10 cellular contexts compared by ENCODE assay signal in the genomic region with DNA sequence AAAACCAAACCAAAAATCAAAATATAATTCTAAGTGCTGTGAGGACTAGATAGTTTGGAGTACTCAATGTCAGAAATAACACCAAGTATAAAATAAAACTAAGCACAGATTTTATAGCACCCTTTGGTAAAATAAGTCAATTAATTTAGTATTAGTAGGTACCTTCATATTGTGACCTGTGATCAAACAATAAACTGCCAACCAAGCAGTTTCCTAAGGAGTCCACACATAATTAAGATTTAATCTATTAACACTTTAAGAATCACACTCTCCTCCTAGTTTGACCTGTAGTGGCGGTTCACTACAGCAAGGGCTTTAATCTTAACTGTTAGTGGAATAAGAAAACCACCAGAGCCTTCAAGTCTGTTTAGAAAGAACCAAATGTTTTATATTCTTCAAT. TPM values are rescaled to one million over a fixed set of nuclear protein-coding genes. Genes with fewer than 3 reads are reported as not detected.
DNase-seq lines count a peak whose midpoint lies in the region; ATAC-seq and TF ChIP-seq lines count a peak whose summit lies in the region.
"Had no signal": no experiment of that assay in that cellular context is flagged by ENCODE, and none has a peak within 500 bp of the region (broad histone marks: within the 10 kb centered on the region; RNA-seq: fewer than 3 reads in every experiment).

No MANE protein-coding gene starts in this region.

- H3K27ac Mint-ChIP-seq in CD4-positive, alpha-beta T cell, result peak overlapping the region; percentile 100
- peak overlapping the region; percentile 86 for H3K27ac Mint-ChIP-seq in nephron progenitor cell

- H3K27me3 Mint-ChIP-seq in CD4-positive, alpha-beta T cell, result no peaks in the 10 kb centered on the region
- H3K27me3 Mint-ChIP-seq in nephron progenitor cell (ENCODE audit: low read depth, poor library complexity), result peaks cover 4% of the 10 kb centered on the region

- no peaks in the 10 kb centered on the region for H3K9me3 Mint-ChIP-seq in CD4-positive, alpha-beta T cell
- H3K9me3 Mint-ChIP-seq in nephron progenitor cell, result no peaks in the 10 kb centered on the region

- H3K27me3 ChIP-seq in CD4-positive, alpha-beta T cell (ENCODE audit: control insufficient read depth, insufficient read depth, low read length), result no peaks in the 10 kb centered on the region
- no peaks in the 10 kb centered on the region for H3K27me3 ChIP-seq in MG63
- H3K27me3 ChIP-seq: uterus had no signal

- no peak for TF ChIP-seq CTCF in CD4-positive, alpha-beta T cell (IDR thresholded peaks at IDR 0.05)
- TF ChIP-seq CTCF in choroid plexus epithelial cell (conservative IDR thresholded peaks at IDR 0.05; ENCODE audit: low read depth, low read length) (no peak), nephron progenitor cell (IDR thresholded peaks at IDR 0.05) (no peak)

- CTCF ChIA-PET in CD4-positive, alpha-beta T cell (lab: Charles Lee), result no interaction called here

- H3K36me3 ChIP-seq in MG63, result peaks cover 75% of the 10 kb centered on the region
- H3K36me3 ChIP-seq: uterus had no signal

- peaks cover 90% of the 10 kb centered on the region for H3K36me3 Mint-ChIP-seq in CD4-positive, alpha-beta T cell (ENCODE audit: low read depth)
- peaks cover 67% of the 10 kb centered on the region for H3K36me3 Mint-ChIP-seq in nephron progenitor cell (ENCODE audit: low read depth)

- POLR2A ChIA-PET in CD4-positive, alpha-beta T cell (lab: Charles Lee), result interaction anchor here (5.6 kb wide), 1 partner anchor 14 kb away, joined by 77 read pairs; no protein-coding TSS in a partner anchor

- ATAC-seq in CD4-positive, alpha-beta T cell (ENCODE audit: poor library complexity), result no peak
- ATAC-seq in GM18909 (IDR thresholded peaks at IDR 0.05; ENCODE audit: poor library complexity, unreplicated experiment) (no peak), HG03378 (IDR thresholded peaks at IDR 0.05; ENCODE audit: unreplicated experiment) (no peak)

- peak overlapping the region; percentile 100 for H3K4me3 Mint-ChIP-seq in CD4-positive, alpha-beta T cell
- H3K4me3 Mint-ChIP-seq in nephron progenitor cell, result peak overlapping the region; percentile 98

- H3K4me1 Mint-ChIP-seq in CD4-positive, alpha-beta T cell (ENCODE audit: low read depth), result peaks cover 81% of the 10 kb centered on the region
- peaks cover 47% of the 10 kb centered on the region for H3K4me1 Mint-ChIP-seq in nephron progenitor cell

- no peak overlapping the region for H3K27ac ChIP-seq in CD4-positive, alpha-beta T cell (ENCODE audit: low read depth, low read length)

- H3K9me3 ChIP-seq in CD4-positive, alpha-beta T cell (ENCODE audit: control insufficient read depth, low read length), result no peaks in the 10 kb centered on the region
- H3K9me3 ChIP-seq in MG63, result no peaks in the 10 kb centered on the region
- H3K9me3 ChIP-seq: uterus had no signal

- intact Hi-C loops in CD4-positive, alpha-beta T cell (cut with DNase I, micrococcal nuclease), result loop anchor here in 1 of 2 experiments (2.0 to 10.0 kb wide), 3 partner anchors 18 to 1968 kb away; a partner anchor contains a TSS

- H3K4me3 ChIP-seq in MG63, result peak overlapping the region; percentile 98
- peak overlapping the region; percentile 100 for H3K4me3 ChIP-seq in choroid plexus epithelial cell (ENCODE audit: low read depth, low read length)

- DNase-seq in CD4-positive, alpha-beta T cell, result no peak
- DNase-seq in MG63 (no peak), choroid plexus epithelial cell (ENCODE audit: low read depth) (no peak), nephron progenitor cell (no peak), DMS79 (lab: John Stamatoyannopoulos, UW) (no peak)
- no peak for DNase-seq in stimulated activated CD8-positive, alpha-beta memory T cell treated with anti-CD3 and anti-CD28 coated beads, Interleukin-4, amount 100 ng/mL, for 48 hours
- DNase-seq: NCI-H1105 treated with DMSO at 0.1 percent for 48 hours, uterus had no signal

RNA-seq across cellular contexts. Expression of a gene that starts 2.8 kb away (rescaled TPM):
- total RNA-seq in CD4-positive, alpha-beta T cell, result 100 to 1,000 TPM; 656 to 688 TPM
- total RNA-seq in MG63 (2014; rRNA removed; shearing (Covaris generic); ENCODE audit: low replicate concordance), result 753 and 901 TPM in 2 replicates

RNA-seq across cellular contexts. Expression of a gene that starts 3.4 kb away (rescaled TPM):
- total RNA-seq in CD4-positive, alpha-beta T cell, result 1 to 10 TPM in 1 of 2 experiments, under 1 TPM in 1; 0.66 to 1.2 TPM
- total RNA-seq in MG63 (2014; rRNA removed; shearing (Covaris generic); ENCODE audit: low replicate concordance), result 11.6 and 34.4 TPM in 2 replicates

RNA-seq across cellular contexts. Expression of a gene that starts 56.0 kb away (rescaled TPM):
- 1 to 10 TPM; 3.6 to 5.1 TPM for total RNA-seq in CD4-positive, alpha-beta T cell
- total RNA-seq in MG63 (2014; rRNA removed; shearing (Covaris generic); ENCODE audit: low replicate concordance), result 0.69 and 1.8 TPM in 2 replicates
